In the genomic region with DNA sequence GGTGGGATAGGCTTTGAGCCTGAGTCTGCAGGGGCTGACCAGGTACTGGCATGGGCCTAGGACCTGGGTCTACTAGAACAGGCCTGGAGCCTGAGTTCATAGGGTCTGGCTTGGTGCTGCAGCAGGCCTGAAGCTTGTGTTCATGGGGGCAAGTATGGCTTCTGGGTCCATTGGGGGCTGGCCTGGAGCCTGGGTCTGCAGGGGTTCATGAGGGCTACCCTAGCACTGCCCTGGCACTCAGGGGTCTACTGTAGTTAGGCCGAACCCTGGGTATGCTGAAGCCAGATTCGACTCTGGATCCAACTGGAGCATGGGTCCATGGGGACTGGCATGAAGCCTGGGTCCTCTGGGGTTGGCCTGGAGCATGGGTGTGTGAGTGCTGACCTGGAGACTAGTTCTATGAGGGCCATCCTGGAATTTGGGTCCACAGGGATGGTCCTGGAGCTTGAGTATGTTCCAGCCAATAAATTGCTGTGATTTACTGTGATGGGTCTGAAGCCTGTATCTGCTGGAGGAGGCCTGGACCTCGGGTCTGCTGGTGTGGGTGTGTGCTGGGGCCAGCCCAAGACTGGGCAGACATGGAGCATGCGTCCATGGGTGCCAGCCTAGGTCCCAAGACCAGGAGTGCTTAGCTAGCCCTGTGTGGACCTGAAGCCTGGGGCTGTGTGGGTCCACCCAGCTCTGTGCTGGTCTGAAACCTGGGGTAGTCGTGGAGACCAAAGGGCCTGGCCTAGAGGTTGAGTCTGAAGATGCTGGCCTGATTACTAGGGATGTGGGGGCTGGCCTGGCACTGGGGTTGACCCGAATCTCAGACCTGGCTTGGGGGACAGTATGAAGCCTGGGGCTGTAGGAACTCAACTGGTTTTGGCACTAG, we compare ENCODE assay signal across 16 cellular contexts.
A peak's percentile ranks its signal among the peaks of the same experiment; 100 is the strongest.
DNase-seq lines count a peak whose midpoint lies in the region; ATAC-seq and TF ChIP-seq lines count a peak whose summit lies in the region.
"Had no signal": no experiment of that assay in that cellular context is flagged by ENCODE, and none has a peak within 500 bp of the region (broad histone marks: within the 10 kb centered on the region; RNA-seq: fewer than 3 reads in every experiment).

No MANE protein-coding gene starts in this region.

- H3K27me3 ChIP-seq in RWPE2 (ENCODE audit: insufficient read depth, poor library complexity, severe bottlenecking) (no peaks in the 10 kb centered on the region), neuronal stem cell (ENCODE audit: control insufficient read depth in 3 of 3, insufficient read depth in 3 of 3, low read depth in 1 of 3, low read length in 3 of 3) (no peaks in the 10 kb centered on the region), upper lobe of left lung (no peaks in the 10 kb centered on the region), smooth muscle cell (ENCODE audit: low read depth) (no peaks in the 10 kb centered on the region)
- H3K27me3 ChIP-seq: BE2C had no signal

- no peaks in the 10 kb centered on the region for H3K4me1 ChIP-seq in RWPE2 (ENCODE audit: insufficient read depth, poor library complexity, severe bottlenecking)
- no peaks in the 10 kb centered on the region for H3K4me1 ChIP-seq in neuronal stem cell (ENCODE audit: control insufficient read depth in 2 of 2, insufficient read depth in 1 of 2, low read depth in 1 of 2, low read length in 2 of 2)
- H3K4me1 ChIP-seq in upper lobe of left lung: no peaks in the 10 kb centered on the region
- no peaks in the 10 kb centered on the region for H3K4me1 ChIP-seq in smooth muscle cell (ENCODE audit: low read depth)
- H3K4me1 ChIP-seq: A549, BE2C had no signal

- H3K27ac ChIP-seq in RWPE2 (ENCODE audit: poor library complexity, severe bottlenecking) (no peak overlapping the region), neuronal stem cell (replicated peaks; ENCODE audit: low read length) (no peak overlapping the region), upper lobe of left lung (no peak overlapping the region), smooth muscle cell (ENCODE audit: low read depth) (no peak overlapping the region)
- H3K27ac ChIP-seq: A549, C4-2B had no signal

- H3K79me1 ChIP-seq in neuronal stem cell (ENCODE audit: low read depth, low read length): no peaks in the 10 kb centered on the region

- H3K27me3 Mint-ChIP-seq in chondrocyte (ENCODE audit: low read depth): peaks cover 5% of the 10 kb centered on the region
- H3K27me3 Mint-ChIP-seq: CD4-positive, alpha-beta memory T cell had no signal

- H3K18ac ChIP-seq in neuronal stem cell (ENCODE audit: low read length): no peak overlapping the region

- no peak overlapping the region for H3K27ac Mint-ChIP-seq in chondrocyte (ENCODE audit: unreplicated experiment)
- H3K27ac Mint-ChIP-seq: CD4-positive, alpha-beta memory T cell had no signal

- no peak for TF ChIP-seq CTCF in RWPE2 (IDR thresholded peaks at IDR 0.05; ENCODE audit: poor library complexity, severe bottlenecking)
- TF ChIP-seq CTCF in chondrocyte (IDR thresholded peaks at IDR 0.05): no peak
- no peak for TF ChIP-seq CTCF in upper lobe of left lung (IDR thresholded peaks at IDR 0.05)
- TF ChIP-seq CTCF in smooth muscle cell (IDR thresholded peaks at IDR 0.05; ENCODE audit: borderline replicate concordance, insufficient read depth, poor library complexity, severe bottlenecking): no peak

- no peaks in the 10 kb centered on the region for H3K4me1 Mint-ChIP-seq in chondrocyte (ENCODE audit: low read depth)
- H3K4me1 Mint-ChIP-seq: CD4-positive, alpha-beta memory T cell; H9 had no signal

- H3K4me3 ChIP-seq in RWPE2 (ENCODE audit: severe bottlenecking): no peak overlapping the region
- H3K4me3 ChIP-seq in neuronal stem cell (ENCODE audit: low read length in 2 of 2): peak overlapping the region in 1 of 2 donors; percentile 8
- no peak overlapping the region for H3K4me3 ChIP-seq in upper lobe of left lung
- no peak overlapping the region for H3K4me3 ChIP-seq in smooth muscle cell
- H3K4me3 ChIP-seq: A549 had no signal

- no peak overlapping the region for H2AK5ac ChIP-seq in neuronal stem cell (ENCODE audit: low read depth, low read length)

- no peak overlapping the region for H4K91ac ChIP-seq in neuronal stem cell (ENCODE audit: low read depth, low read length, poor library complexity)

- no peak overlapping the region for H3K4me3 Mint-ChIP-seq in chondrocyte (ENCODE audit: unreplicated experiment)
- H3K4me3 Mint-ChIP-seq: CD4-positive, alpha-beta memory T cell; H9 had no signal

- peaks cover 18% of the 10 kb centered on the region for H3K9me3 Mint-ChIP-seq in chondrocyte (ENCODE audit: low read depth)

- no CpG with 5 or more reads among the region's 6 CpGs for WGBS in neuronal stem cell (ENCODE audit: extremely low coverage in 2 of 2, insufficient read length in 2 of 2, insufficient replicate concordance in 1 of 2), 2 donors
- 57 to 80% methylated on average over 2 of the region's 6 CpGs for WGBS in upper lobe of left lung, 2 donors
- WGBS in smooth muscle cell (ENCODE audit: low lambda C conversion rate): 81% methylated on average over 6 of the region's 6 CpGs

- H3K4ac ChIP-seq in neuronal stem cell (ENCODE audit: low read length): no peak overlapping the region

- no peak for ATAC-seq in RWPE2 (ENCODE audit: low read depth)
- peak; percentile 32 to 65 for ATAC-seq in upper lobe of left lung (ENCODE audit: low FRiP score in 2 of 2)
- no peak for ATAC-seq in HG02970 (IDR thresholded peaks at IDR 0.05; ENCODE audit: low FRiP score, unreplicated experiment)
- ATAC-seq: A549, HepG2 had no signal

- no peaks in the 10 kb centered on the region for H3K79me2 ChIP-seq in smooth muscle cell (ENCODE audit: low read depth)

- H3K36me3 ChIP-seq in RWPE2 (ENCODE audit: low read depth): no peaks in the 10 kb centered on the region
- H3K36me3 ChIP-seq in neuronal stem cell (replicated peaks in 1 of 2; ENCODE audit: control insufficient read depth in 2 of 2, insufficient read depth in 2 of 2, low read length in 2 of 2): no peaks in the 10 kb centered on the region
- H3K36me3 ChIP-seq in upper lobe of left lung: no peaks in the 10 kb centered on the region
- no peaks in the 10 kb centered on the region for H3K36me3 ChIP-seq in smooth muscle cell (ENCODE audit: low read depth)
- H3K36me3 ChIP-seq: BE2C had no signal

- H3K9ac ChIP-seq in neuronal stem cell (ENCODE audit: low read depth, low read length, poor library complexity) (no peak overlapping the region), smooth muscle cell (ENCODE audit: low read depth) (no peak overlapping the region)

- H3K14ac ChIP-seq in neuronal stem cell (ENCODE audit: low read length): peak overlapping the region; percentile 71

- H4K20me1 ChIP-seq in smooth muscle cell (ENCODE audit: low read depth): no peaks in the 10 kb centered on the region

- TF ChIP-seq POLR2A in upper lobe of left lung (IDR thresholded peaks at IDR 0.05): no peak

- peak overlapping the region; percentile 80 for H3K23ac ChIP-seq in neuronal stem cell (ENCODE audit: low read depth, low read length, poor library complexity)

- no peak overlapping the region for H2BK5ac ChIP-seq in neuronal stem cell (ENCODE audit: low read length)

- H3F3A ChIP-seq in smooth muscle cell (ENCODE audit: low read depth): no peaks in the 10 kb centered on the region

- DNase-seq in RWPE2 (ENCODE audit: low spot score): peak; percentile 41
- peak; percentile 62 for DNase-seq in chondrocyte (ENCODE audit: low spot score)
- DNase-seq in neuronal stem cell (ENCODE audit: low spot score): no peak
- peak in 1 of 2 donors; percentile 20 for DNase-seq in upper lobe of left lung
- no peak for DNase-seq in smooth muscle cell (lab: John Stamatoyannopoulos, UW; ENCODE audit: unreplicated experiment)
- DNase-seq in activated gamma-delta T cell treated with Interleukin-2 at 50 U/mL for 16 hours: no peak
- DNase-seq: BE2C; CD4-positive, alpha-beta memory T cell; DMS79 treated with DMSO at 0.1 percent for 48 hours; EL; GOT3; H9 had no signal

- no peak overlapping the region for H2BK120ac ChIP-seq in neuronal stem cell (ENCODE audit: low read depth, low read length)

- no peak for TF ChIP-seq EP300 in upper lobe of left lung (IDR thresholded peaks at IDR 0.05)

- no peaks in the 10 kb centered on the region for H3K9me3 ChIP-seq in RWPE2 (ENCODE audit: severe bottlenecking)
- H3K9me3 ChIP-seq in neuronal stem cell (replicated peaks in 1 of 2; ENCODE audit: control insufficient read depth in 2 of 2, insufficient read depth in 1 of 2, low read depth in 1 of 2, low read length in 2 of 2): peaks cover 0 to 3% of the 10 kb centered on the region in 2 donors
- H3K9me3 ChIP-seq in upper lobe of left lung: peaks cover 0 to 4% (median 0%) of the 10 kb centered on the region in 4 donors
- H3K9me3 ChIP-seq in smooth muscle cell (replicated peaks; ENCODE audit: low read depth): peaks cover 4% of the 10 kb centered on the region
- H3K9me3 ChIP-seq: A549 had no signal

- H2AFZ ChIP-seq in neuronal stem cell (ENCODE audit: low read length): no peak overlapping the region
- H2AFZ ChIP-seq in smooth muscle cell (ENCODE audit: low read depth): no peak overlapping the region

- peak overlapping the region; percentile 65 for H4K8ac ChIP-seq in neuronal stem cell (ENCODE audit: low read depth, low read length)

- H3K4me2 ChIP-seq in neuronal stem cell (ENCODE audit: insufficient read depth, low read length, poor library complexity, severe bottlenecking) (no peak overlapping the region), smooth muscle cell (no peak overlapping the region)
- H3K4me2 ChIP-seq: A549 had no signal

- H2BK12ac ChIP-seq in neuronal stem cell (ENCODE audit: low read length): no peak overlapping the region

- H2BK15ac ChIP-seq in neuronal stem cell (ENCODE audit: low read length): no peak overlapping the region

- no peaks in the 10 kb centered on the region for H3K36me3 Mint-ChIP-seq in chondrocyte (ENCODE audit: low read depth)
- H3K36me3 Mint-ChIP-seq: CD4-positive, alpha-beta memory T cell had no signal

Comparison
In these comparisons a context has a peak if more than half of its experiments do, and no peak if none do; other contexts are left out.
1. ATAC-seq: peak in upper lobe of left lung (2 of 2); none in RWPE2 (single experiment) and HG02970 (single experiment).
2. DNase-seq: peak in RWPE2 (single experiment) and chondrocyte (single experiment); none in neuronal stem cell (single experiment), smooth muscle cell (single experiment) and activated gamma-delta T cell treated with Interleukin-2 at 50 U/mL for 16 hours (single experiment).